In the genomic region with DNA sequence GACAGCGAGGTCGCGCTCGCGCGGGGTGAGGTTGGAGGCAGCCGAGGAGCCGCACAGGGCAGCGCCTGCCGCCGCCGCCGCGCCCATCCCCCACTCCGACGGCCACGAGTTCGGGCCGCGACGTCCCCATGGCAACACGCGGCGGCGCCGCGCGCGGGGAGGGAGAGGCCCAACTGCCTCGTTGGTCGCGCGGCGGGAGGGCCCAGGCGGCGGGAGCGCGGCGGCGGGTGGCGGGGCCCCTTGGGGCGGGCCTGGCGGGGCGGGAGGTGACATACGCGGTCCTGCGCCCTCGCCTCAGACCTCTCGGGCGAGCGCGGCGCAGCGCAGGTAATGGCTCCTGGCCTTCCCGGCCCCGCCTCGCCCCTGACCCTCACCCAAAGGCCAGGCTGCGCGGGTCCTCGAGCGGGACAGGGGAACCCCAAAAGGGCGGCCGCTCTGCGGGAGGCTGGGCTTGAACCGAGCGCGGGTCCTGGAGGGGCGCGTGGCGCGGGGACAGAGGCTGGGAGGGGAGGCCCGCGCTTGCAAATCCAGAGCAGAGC, we compare ENCODE assay signal across 1 cellular context.
TF ChIP-seq lines count a peak whose summit lies in the region.

A gene with protein sequence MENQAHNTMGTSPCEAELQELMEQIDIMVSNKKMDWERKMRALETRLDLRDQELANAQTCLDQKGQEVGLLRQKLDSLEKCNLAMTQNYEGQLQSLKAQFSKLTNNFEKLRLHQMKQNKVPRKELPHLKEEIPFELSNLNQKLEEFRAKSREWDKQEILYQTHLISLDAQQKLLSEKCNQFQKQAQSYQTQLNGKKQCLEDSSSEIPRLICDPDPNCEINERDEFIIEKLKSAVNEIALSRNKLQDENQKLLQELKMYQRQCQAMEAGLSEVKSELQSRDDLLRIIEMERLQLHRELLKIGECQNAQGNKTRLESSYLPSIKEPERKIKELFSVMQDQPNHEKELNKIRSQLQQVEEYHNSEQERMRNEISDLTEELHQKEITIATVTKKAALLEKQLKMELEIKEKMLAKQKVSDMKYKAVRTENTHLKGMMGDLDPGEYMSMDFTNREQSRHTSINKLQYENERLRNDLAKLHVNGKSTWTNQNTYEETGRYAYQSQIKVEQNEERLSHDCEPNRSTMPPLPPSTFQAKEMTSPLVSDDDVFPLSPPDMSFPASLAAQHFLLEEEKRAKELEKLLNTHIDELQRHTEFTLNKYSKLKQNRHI (plus strand): TSS at position 297 of the 539 bp plus-strand sequence. CDS start 1,518 bp downstream, outside the sequence.

TF ChIP-seq in GM23338, 12 proteins besides CTCF, POLR2A, EP300 and RAD21 (continued from another document):
- TF ChIP-seq, protein P1, sequence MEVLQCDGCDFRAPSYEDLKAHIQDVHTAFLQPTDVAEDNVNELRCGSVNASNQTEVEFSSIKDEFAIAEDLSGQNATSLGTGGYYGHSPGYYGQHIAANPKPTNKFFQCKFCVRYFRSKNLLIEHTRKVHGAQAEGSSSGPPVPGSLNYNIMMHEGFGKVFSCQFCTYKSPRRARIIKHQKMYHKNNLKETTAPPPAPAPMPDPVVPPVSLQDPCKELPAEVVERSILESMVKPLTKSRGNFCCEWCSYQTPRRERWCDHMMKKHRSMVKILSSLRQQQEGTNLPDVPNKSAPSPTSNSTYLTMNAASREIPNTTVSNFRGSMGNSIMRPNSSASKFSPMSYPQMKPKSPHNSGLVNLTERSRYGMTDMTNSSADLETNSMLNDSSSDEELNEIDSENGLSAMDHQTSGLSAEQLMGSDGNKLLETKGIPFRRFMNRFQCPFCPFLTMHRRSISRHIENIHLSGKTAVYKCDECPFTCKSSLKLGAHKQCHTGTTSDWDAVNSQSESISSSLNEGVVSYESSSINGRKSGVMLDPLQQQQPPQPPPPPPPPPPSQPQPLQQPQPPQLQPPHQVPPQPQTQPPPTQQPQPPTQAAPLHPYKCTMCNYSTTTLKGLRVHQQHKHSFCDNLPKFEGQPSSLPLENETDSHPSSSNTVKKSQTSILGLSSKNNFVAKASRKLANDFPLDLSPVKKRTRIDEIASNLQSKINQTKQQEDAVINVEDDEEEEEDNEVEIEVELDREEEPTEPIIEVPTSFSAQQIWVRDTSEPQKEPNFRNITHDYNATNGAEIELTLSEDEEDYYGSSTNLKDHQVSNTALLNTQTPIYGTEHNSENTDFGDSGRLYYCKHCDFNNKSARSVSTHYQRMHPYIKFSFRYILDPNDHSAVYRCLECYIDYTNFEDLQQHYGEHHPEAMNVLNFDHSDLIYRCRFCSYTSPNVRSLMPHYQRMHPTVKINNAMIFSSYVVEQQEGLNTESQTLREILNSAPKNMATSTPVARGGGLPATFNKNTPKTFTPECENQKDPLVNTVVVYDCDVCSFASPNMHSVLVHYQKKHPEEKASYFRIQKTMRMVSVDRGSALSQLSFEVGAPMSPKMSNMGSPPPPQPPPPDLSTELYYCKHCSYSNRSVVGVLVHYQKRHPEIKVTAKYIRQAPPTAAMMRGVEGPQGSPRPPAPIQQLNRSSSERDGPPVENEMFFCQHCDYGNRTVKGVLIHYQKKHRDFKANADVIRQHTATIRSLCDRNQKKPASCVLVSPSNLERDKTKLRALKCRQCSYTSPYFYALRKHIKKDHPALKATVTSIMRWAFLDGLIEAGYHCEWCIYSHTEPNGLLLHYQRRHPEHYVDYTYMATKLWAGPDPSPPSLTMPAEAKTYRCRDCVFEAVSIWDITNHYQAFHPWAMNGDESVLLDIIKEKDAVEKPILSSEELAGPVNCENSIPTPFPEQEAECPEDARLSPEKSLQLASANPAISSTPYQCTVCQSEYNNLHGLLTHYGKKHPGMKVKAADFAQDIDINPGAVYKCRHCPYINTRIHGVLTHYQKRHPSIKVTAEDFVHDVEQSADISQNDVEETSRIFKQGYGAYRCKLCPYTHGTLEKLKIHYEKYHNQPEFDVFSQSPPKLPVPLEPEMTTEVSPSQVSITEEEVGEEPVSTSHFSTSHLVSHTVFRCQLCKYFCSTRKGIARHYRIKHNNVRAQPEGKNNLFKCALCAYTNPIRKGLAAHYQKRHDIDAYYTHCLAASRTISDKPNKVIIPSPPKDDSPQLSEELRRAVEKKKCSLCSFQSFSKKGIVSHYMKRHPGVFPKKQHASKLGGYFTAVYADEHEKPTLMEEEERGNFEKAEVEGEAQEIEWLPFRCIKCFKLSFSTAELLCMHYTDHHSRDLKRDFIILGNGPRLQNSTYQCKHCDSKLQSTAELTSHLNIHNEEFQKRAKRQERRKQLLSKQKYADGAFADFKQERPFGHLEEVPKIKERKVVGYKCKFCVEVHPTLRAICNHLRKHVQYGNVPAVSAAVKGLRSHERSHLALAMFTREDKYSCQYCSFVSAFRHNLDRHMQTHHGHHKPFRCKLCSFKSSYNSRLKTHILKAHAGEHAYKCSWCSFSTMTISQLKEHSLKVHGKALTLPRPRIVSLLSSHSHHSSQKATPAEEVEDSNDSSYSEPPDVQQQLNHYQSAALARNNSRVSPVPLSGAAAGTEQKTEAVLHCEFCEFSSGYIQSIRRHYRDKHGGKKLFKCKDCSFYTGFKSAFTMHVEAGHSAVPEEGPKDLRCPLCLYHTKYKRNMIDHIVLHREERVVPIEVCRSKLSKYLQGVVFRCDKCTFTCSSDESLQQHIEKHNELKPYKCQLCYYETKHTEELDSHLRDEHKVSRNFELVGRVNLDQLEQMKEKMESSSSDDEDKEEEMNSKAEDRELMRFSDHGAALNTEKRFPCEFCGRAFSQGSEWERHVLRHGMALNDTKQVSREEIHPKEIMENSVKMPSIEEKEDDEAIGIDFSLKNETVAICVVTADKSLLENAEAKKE (CRISPR knock-in tag; IDR thresholded peaks at IDR 0.05): no peak
- TF ChIP-seq ETS1 (IDR thresholded peaks at IDR 0.05): no peak
